ENCODE assay signal across 20 cellular contexts in genomic region chr22:37173709-37174108, GRCh38. TPM values are rescaled to one million over a fixed set of nuclear protein-coding genes. Genes with fewer than 3 reads are reported as not detected.
A peak's percentile ranks its signal among the peaks of the same experiment; 100 is the strongest.
DNase-seq lines count a peak whose midpoint lies in the region; ATAC-seq and TF ChIP-seq lines count a peak whose summit lies in the region.
"Had no signal": no experiment of that assay in that cellular context is flagged by ENCODE, and none has a peak within 500 bp of the region (broad histone marks: within the 10 kb centered on the region; RNA-seq: fewer than 3 reads in every experiment).

No MANE protein-coding gene starts in this region.

- no peaks in the 10 kb centered on the region for H3K27me3 ChIP-seq in heart left ventricle
- H3K27me3 ChIP-seq: ascending aorta; BLaER1 treated with 17β-estradiol and CSF1 and Interleukin-3, amounts not matched to agents 10 nM and 100 nM had no signal

- peaks cover 12 to 45% (median 34%) of the 10 kb centered on the region in 12 donors for H3K4me1 ChIP-seq in heart left ventricle

- TF ChIP-seq CTCF in heart left ventricle (IDR thresholded peaks at IDR 0.05), result no peak

- H3K9me3 Mint-ChIP-seq in central memory CD8-positive, alpha-beta T cell, result no peaks in the 10 kb centered on the region
- H3K9me3 Mint-ChIP-seq in activated CD4-positive, alpha-beta T cell treated with anti-CD3 and anti-CD28 coated beads, Interleukin-2, amount 10 ng/mL, durations not matched to agents 7 days and 5 days, result no peaks in the 10 kb centered on the region
- H3K9me3 Mint-ChIP-seq: activated T-helper 17 cell treated with anti-CD3 and anti-CD28 coated beads, Interleukin-2, amount 50 U/mL, for 72 hours had no signal

- CTCF ChIA-PET in activated CD4-positive, alpha-beta T cell treated with anti-CD3 and anti-CD28 coated beads, Interleukin-2, amount 10 ng/mL, durations not matched to agents 7 days and 5 days (lab: Charles Lee), result interaction anchor here (1.2 to 1.8 kb wide), 3 partner anchors 10 to 18 kb away, joined by 3 to 5 read pairs (median 5); no protein-coding TSS in a partner anchor

- H3K9me3 ChIP-seq in heart left ventricle, result no peaks in the 10 kb centered on the region
- H3K9me3 ChIP-seq: ascending aorta, thoracic aorta had no signal

- H3K4me3 Mint-ChIP-seq in central memory CD8-positive, alpha-beta T cell, result no peak overlapping the region
- no peak overlapping the region for H3K4me3 Mint-ChIP-seq in activated CD4-positive, alpha-beta T cell treated with anti-CD3 and anti-CD28 coated beads, Interleukin-2, amount 10 ng/mL, durations not matched to agents 7 days and 5 days
- H3K4me3 Mint-ChIP-seq: activated T-helper 17 cell treated with anti-CD3 and anti-CD28 coated beads, Interleukin-2, amount 50 U/mL, for 72 hours; naive thymus-derived CD4-positive, alpha-beta T cell had no signal

- H3K36me3 Mint-ChIP-seq in central memory CD8-positive, alpha-beta T cell (ENCODE audit: insufficient read depth), result peaks cover 19% of the 10 kb centered on the region
- H3K36me3 Mint-ChIP-seq in activated CD4-positive, alpha-beta T cell treated with anti-CD3 and anti-CD28 coated beads, Interleukin-2, amount 10 ng/mL, durations not matched to agents 7 days and 5 days (ENCODE audit: low read depth), result no peaks in the 10 kb centered on the region

- H3K4me3 ChIP-seq in heart left ventricle (no peak overlapping the region), skeletal muscle cell (ENCODE audit: low read depth, low read length) (no peak overlapping the region)
- H3K4me3 ChIP-seq: ascending aorta; BLaER1 treated with 17β-estradiol and CSF1 and Interleukin-3, amounts not matched to agents 10 nM and 100 nM; thoracic aorta had no signal

- H3K36me3 ChIP-seq in heart left ventricle, result no peaks in the 10 kb centered on the region
- H3K36me3 ChIP-seq: ascending aorta; BLaER1 treated with 17β-estradiol and CSF1 and Interleukin-3, amounts not matched to agents 10 nM and 100 nM; thoracic aorta had no signal

- POLR2A ChIA-PET in activated CD4-positive, alpha-beta T cell treated with anti-CD3 and anti-CD28 coated beads, Interleukin-2, amount 10 ng/mL, durations not matched to agents 7 days and 5 days (lab: Charles Lee), result no interaction called here

- no peak for ATAC-seq in central memory CD8-positive, alpha-beta T cell (replicated peaks; ENCODE audit: extremely low read depth, poor library complexity, severe bottlenecking)
- peak in 2 of 4 donors; percentile 52 to 61 for ATAC-seq in heart left ventricle
- ATAC-seq: activated T-helper 17 cell treated with anti-CD3 and anti-CD28 coated beads, Interleukin-2, amount 50 U/mL, for 72 hours; naive thymus-derived CD4-positive, alpha-beta T cell had no signal

- intact Hi-C loops in heart left ventricle (cut with DNase I), result no loop called here

- peak overlapping the region in 1 of 12 donors; percentile 16 for H3K27ac ChIP-seq in heart left ventricle
- H3K27ac ChIP-seq: ascending aorta; BLaER1 treated with 17β-estradiol and CSF1 and Interleukin-3, amounts not matched to agents 10 nM and 100 nM; thoracic aorta had no signal

- peaks cover 71% of the 10 kb centered on the region for H3K4me1 Mint-ChIP-seq in central memory CD8-positive, alpha-beta T cell
- H3K4me1 Mint-ChIP-seq in activated CD4-positive, alpha-beta T cell treated with anti-CD3 and anti-CD28 coated beads, Interleukin-2, amount 10 ng/mL, durations not matched to agents 7 days and 5 days, result peaks cover 35% of the 10 kb centered on the region

- H3K27ac Mint-ChIP-seq in central memory CD8-positive, alpha-beta T cell (ENCODE audit: low read depth), result peak overlapping the region; percentile 47
- H3K27ac Mint-ChIP-seq in activated CD4-positive, alpha-beta T cell treated with anti-CD3 and anti-CD28 coated beads, Interleukin-2, amount 10 ng/mL, durations not matched to agents 7 days and 5 days, result no peak overlapping the region

- TF ChIP-seq POLR2A in heart left ventricle (IDR thresholded peaks at IDR 0.05), result no peak

- DNase-seq in HCEC 1CT, result peak; percentile 60
- DNase-seq in central memory CD8-positive, alpha-beta T cell (ENCODE audit: low spot score in 2 of 2), result no peak
- peak in 3 of 5 donors; percentile 42 to 60 (median 55) for DNase-seq in heart left ventricle
- peak; percentile 76 for DNase-seq in skeletal muscle cell (ENCODE audit: low read depth)
- DNase-seq in middle frontal gyrus (ENCODE audit: extremely low spot score, low spot score), result no peak
- no peak for DNase-seq in NK-92 (lab: John Stamatoyannopoulos, UW; ENCODE audit: unreplicated experiment)
- DNase-seq in activated CD4-positive, alpha-beta T cell treated with anti-CD3 and anti-CD28 coated beads, Interleukin-2, amount 10 ng/mL, durations not matched to agents 7 days and 5 days, result no peak
- DNase-seq: activated CD4-positive, alpha-beta T cell treated with anti-CD3 and anti-CD28 coated beads for 48 hours; DMS79; naive thymus-derived CD4-positive, alpha-beta T cell; NCI-H1436; NCI-H345; stimulated activated CD4-positive, alpha-beta T cell treated with anti-CD3 and anti-CD28 coated beads, Interleukin-1b, Interleukin-23, amount 100 ng/mL, for 48 hours had no signal

- H3K27me3 Mint-ChIP-seq in central memory CD8-positive, alpha-beta T cell, result no peaks in the 10 kb centered on the region
- H3K27me3 Mint-ChIP-seq in activated CD4-positive, alpha-beta T cell treated with anti-CD3 and anti-CD28 coated beads, Interleukin-2, amount 10 ng/mL, durations not matched to agents 7 days and 5 days, result peaks cover 20% of the 10 kb centered on the region

- WGBS in heart left ventricle, 4 donors, result 63 to 89% (median 75%) methylated on average over 3 to 6 of the region's 6 CpGs

RNA-seq across cellular contexts. Expression of gene C1QTNF6, which starts 14.3 kb away (rescaled TPM):
- 10 to 100 TPM in 1 of 9 donors, 1 to 10 TPM in 6, under 1 TPM in 2; 0.31 to 11.9 (median 1.4) TPM for total RNA-seq in heart left ventricle
- 1 to 10 TPM in 1 of 2 donors, under 1 TPM in 1; 0.99 to 3.0 TPM for polyA plus RNA-seq in heart left ventricle
- 1 to 10 TPM; 7.6 to 8.3 TPM for total RNA-seq in activated CD4-positive, alpha-beta T cell treated with anti-CD3 and anti-CD28 coated beads, Interleukin-2, amount 10 ng/mL, durations not matched to agents 7 days and 5 days

RNA-seq across cellular contexts. Expression of gene IL2RB, which starts 24.0 kb away (rescaled TPM):
- total RNA-seq in heart left ventricle, result 1 to 10 TPM in 2 of 9 donors, under 1 TPM in 6, not detected in 1; 0.09 to 8.7 (median 0.38) TPM
- under 1 TPM; 0.24 to 0.38 TPM for polyA plus RNA-seq in heart left ventricle
- 100 to 1,000 TPM; 100 to 115 TPM for total RNA-seq in activated CD4-positive, alpha-beta T cell treated with anti-CD3 and anti-CD28 coated beads, Interleukin-2, amount 10 ng/mL, durations not matched to agents 7 days and 5 days
- total RNA-seq: SK-MEL-5 had no signal

RNA-seq across cellular contexts. Expression of gene SSTR3, which starts 38.6 kb away (rescaled TPM):
- under 1 TPM in 1 of 9 donors, not detected in 8; 0.07 TPM for total RNA-seq in heart left ventricle
- polyA plus RNA-seq in heart left ventricle, result not detected
- 10 to 100 TPM; 10.1 to 10.2 TPM for total RNA-seq in activated CD4-positive, alpha-beta T cell treated with anti-CD3 and anti-CD28 coated beads, Interleukin-2, amount 10 ng/mL, durations not matched to agents 7 days and 5 days
- total RNA-seq: ascending aorta, pulmonary artery endothelial cell, SK-MEL-5, thoracic aorta had no signal
- polyA plus RNA-seq: liver had no signal

Comparison
In these comparisons a context has a peak if more than half of its experiments do, and no peak if none do; other contexts are left out.
1. DNase-seq: peak in HCEC 1CT (single experiment), heart left ventricle (3 of 5) and skeletal muscle cell (single experiment); none in central memory CD8-positive, alpha-beta T cell (0 of 2), middle frontal gyrus (single experiment), NK-92 (single experiment) and activated CD4-positive, alpha-beta T cell treated with anti-CD3 and anti-CD28 coated beads, Interleukin-2, amount 10 ng/mL, durations not matched to agents 7 days and 5 days (single experiment).
2. RNA of gene IL2RB, which starts 24.0 kb away (total RNA-seq): 100 to 115 TPM in activated CD4-positive, alpha-beta T cell treated with anti-CD3 and anti-CD28 coated beads, Interleukin-2, amount 10 ng/mL, durations not matched to agents 7 days and 5 days; 0.09 to 8.7 TPM in heart left ventricle; every median in the first group is over 10 times any median in the second.
3. RNA of gene SSTR3, which starts 38.6 kb away (total RNA-seq): 10.1 to 10.2 TPM in activated CD4-positive, alpha-beta T cell treated with anti-CD3 and anti-CD28 coated beads, Interleukin-2, amount 10 ng/mL, durations not matched to agents 7 days and 5 days; 0.07 TPM in heart left ventricle; every median in the first group is over 10 times any median in the second.